In the genomic region with DNA sequence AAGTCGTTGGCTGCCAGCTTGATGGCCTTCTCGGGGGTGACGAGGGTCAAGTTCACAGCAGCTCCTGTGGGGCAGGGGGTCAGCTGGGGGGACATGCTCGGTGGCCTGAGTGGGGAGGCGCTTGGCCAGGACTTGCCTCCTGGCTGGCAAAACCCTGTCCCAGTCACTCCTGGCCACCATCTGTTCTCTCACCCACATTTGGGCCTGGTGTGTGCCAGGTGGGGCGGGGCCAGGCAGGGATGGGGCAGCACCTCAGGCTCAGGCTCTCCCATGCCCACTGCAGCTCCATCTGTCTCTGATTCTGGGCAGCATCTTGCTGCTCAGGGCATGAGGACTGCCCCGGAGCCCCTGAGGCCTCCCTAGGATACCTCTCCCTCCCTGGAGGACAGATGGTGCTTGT, we compare ENCODE assay signal across 19 cellular contexts. TPM values are rescaled to one million over a fixed set of nuclear protein-coding genes. Genes with fewer than 3 reads are reported as not detected.
DNase-seq lines count a peak whose midpoint lies in the region; ATAC-seq and TF ChIP-seq lines count a peak whose summit lies in the region.
"Had no signal": no experiment of that assay in that cellular context is flagged by ENCODE, and none has a peak within 500 bp of the region (broad histone marks: within the 10 kb centered on the region; RNA-seq: fewer than 3 reads in every experiment).

No MANE protein-coding gene starts in this region.

- no peak for ATAC-seq in activated naive CD4-positive, alpha-beta T cell treated with anti-CD3 and anti-CD28 coated beads, Interleukin-2, amount 50 U/mL, for 72 hours
- ATAC-seq: heart left ventricle, left lobe of liver, SK-N-SH treated with all-trans-retinoic acid at 6 μM for 48 hours had no signal

- no peaks in the 10 kb centered on the region for H3K27me3 Mint-ChIP-seq in activated naive CD4-positive, alpha-beta T cell treated with anti-CD3 and anti-CD28 coated beads, Interleukin-2, amount 50 U/mL, for 24 hours
- no peaks in the 10 kb centered on the region for H3K27me3 Mint-ChIP-seq in Calu3 (ENCODE audit: unreplicated experiment)
- no peaks in the 10 kb centered on the region for H3K27me3 Mint-ChIP-seq in chondrocyte (ENCODE audit: low read depth)
- H3K27me3 Mint-ChIP-seq: CD4-positive, CD25-positive, alpha-beta regulatory T cell had no signal

- H3K4me3 Mint-ChIP-seq in activated naive CD4-positive, alpha-beta T cell treated with anti-CD3 and anti-CD28 coated beads, Interleukin-2, amount 50 U/mL, for 24 hours = peak overlapping the region; percentile 15
- H3K4me3 Mint-ChIP-seq in Calu3 (ENCODE audit: low read depth, unreplicated experiment) (no peak overlapping the region), chondrocyte (ENCODE audit: unreplicated experiment) (no peak overlapping the region)
- H3K4me3 Mint-ChIP-seq: nephron progenitor cell had no signal

- CTCF ChIA-PET in Calu3 (lab: Charles Lee) = no interaction called here

- H3K36me3 Mint-ChIP-seq in activated naive CD4-positive, alpha-beta T cell treated with anti-CD3 and anti-CD28 coated beads, Interleukin-2, amount 50 U/mL, for 24 hours = no peaks in the 10 kb centered on the region
- H3K36me3 Mint-ChIP-seq in activated naive CD4-positive, alpha-beta T cell treated with anti-CD3 and anti-CD28 coated beads, Interleukin-2, amount 50 U/mL, for 72 hours = no peaks in the 10 kb centered on the region
- peaks cover 67% of the 10 kb centered on the region for H3K36me3 Mint-ChIP-seq in Calu3 (ENCODE audit: insufficient read depth, unreplicated experiment)
- no peaks in the 10 kb centered on the region for H3K36me3 Mint-ChIP-seq in chondrocyte (ENCODE audit: low read depth)
- H3K36me3 Mint-ChIP-seq: CD4-positive, CD25-positive, alpha-beta regulatory T cell had no signal

- H3K4me3 ChIP-seq in NT2/D1 (ENCODE audit: insufficient read length, low read depth) = no peak overlapping the region
- H3K4me3 ChIP-seq: heart left ventricle, testis had no signal

- TF ChIP-seq CTCF in Calu3 (IDR thresholded peaks at IDR 0.05; ENCODE audit: unreplicated experiment) (no peak), chondrocyte (IDR thresholded peaks at IDR 0.05) (no peak)

- no peaks in the 10 kb centered on the region for H3K9me3 Mint-ChIP-seq in activated naive CD4-positive, alpha-beta T cell treated with anti-CD3 and anti-CD28 coated beads, Interleukin-2, amount 50 U/mL, for 24 hours
- H3K9me3 Mint-ChIP-seq in activated naive CD4-positive, alpha-beta T cell treated with anti-CD3 and anti-CD28 coated beads, Interleukin-2, amount 50 U/mL, for 72 hours = no peaks in the 10 kb centered on the region
- no peaks in the 10 kb centered on the region for H3K9me3 Mint-ChIP-seq in Calu3 (ENCODE audit: low read depth, unreplicated experiment)
- no peaks in the 10 kb centered on the region for H3K9me3 Mint-ChIP-seq in chondrocyte (ENCODE audit: low read depth)
- H3K9me3 Mint-ChIP-seq: CD4-positive, CD25-positive, alpha-beta regulatory T cell; nephron progenitor cell had no signal

- H3K27ac Mint-ChIP-seq in activated naive CD4-positive, alpha-beta T cell treated with anti-CD3 and anti-CD28 coated beads, Interleukin-2, amount 50 U/mL, for 24 hours = no peak overlapping the region
- H3K27ac Mint-ChIP-seq in activated naive CD4-positive, alpha-beta T cell treated with anti-CD3 and anti-CD28 coated beads, Interleukin-2, amount 50 U/mL, for 72 hours = no peak overlapping the region
- H3K27ac Mint-ChIP-seq in Calu3 (ENCODE audit: unreplicated experiment) (no peak overlapping the region), chondrocyte (ENCODE audit: unreplicated experiment) (no peak overlapping the region)
- H3K27ac Mint-ChIP-seq: nephron progenitor cell had no signal

- no peak for DNase-seq in activated naive CD4-positive, alpha-beta T cell treated with anti-CD3 and anti-CD28 coated beads, Interleukin-2, amount 50 U/mL, for 72 hours (ENCODE audit: low spot score in 2 of 2)
- no peak for DNase-seq in NT2/D1 (ENCODE audit: low read depth, low spot score)
- no peak for DNase-seq in Calu3
- no peak for DNase-seq in CD1c-positive myeloid dendritic cell (ENCODE audit: extremely low spot score)
- DNase-seq in NCI-H2107 (lab: John Stamatoyannopoulos, UW) = no peak
- no peak for DNase-seq in chondrocyte (ENCODE audit: low spot score)
- DNase-seq: activated CD4-positive, alpha-beta T cell treated with anti-CD3 and anti-CD28 coated beads for 1 hour; CD4-positive, CD25-positive, alpha-beta regulatory T cell; DMS53; heart left ventricle; nephron progenitor cell; RPMI8226; testis had no signal

- no peaks in the 10 kb centered on the region for H3K9me3 ChIP-seq in NT2/D1 (ENCODE audit: insufficient read depth, low read length)
- H3K9me3 ChIP-seq: heart left ventricle, testis had no signal

- H3K9ac ChIP-seq in NT2/D1 (ENCODE audit: insufficient read length, low read depth) = peak overlapping the region; percentile 15

- intact Hi-C loops in Calu3 (cut with micrococcal nuclease; ENCODE audit: unreplicated experiment) = no loop called here

- H3K27ac ChIP-seq in cingulate gyrus (ENCODE audit: low read depth, low read length) = peak overlapping the region; percentile 19
- H3K27ac ChIP-seq: heart left ventricle, testis had no signal

- H3K27me3 ChIP-seq in NT2/D1 (ENCODE audit: insufficient read depth, insufficient read length) = no peaks in the 10 kb centered on the region
- H3K27me3 ChIP-seq: testis had no signal

- peaks cover 39% of the 10 kb centered on the region for H3K36me3 ChIP-seq in NT2/D1 (ENCODE audit: insufficient read depth, insufficient read length, low read length)

- peaks cover 53% of the 10 kb centered on the region for H3K4me1 ChIP-seq in NT2/D1 (ENCODE audit: insufficient read depth, insufficient read length)

- BruUV-seq in Calu3 (replicated peaks; lab: Mats Ljungman, UMichigan) = no TSS peak

- H3K4me1 Mint-ChIP-seq in activated naive CD4-positive, alpha-beta T cell treated with anti-CD3 and anti-CD28 coated beads, Interleukin-2, amount 50 U/mL, for 24 hours = peaks cover 7% of the 10 kb centered on the region
- H3K4me1 Mint-ChIP-seq in Calu3 (ENCODE audit: low read depth, unreplicated experiment) = no peaks in the 10 kb centered on the region
- peaks cover 15% of the 10 kb centered on the region for H3K4me1 Mint-ChIP-seq in chondrocyte (ENCODE audit: low read depth)

RNA-seq across cellular contexts. Expression of a gene that starts 3.7 kb away (rescaled TPM):
- 1 to 10 TPM in 1 of 2 donors, not detected in 1; 1.1 TPM for total RNA-seq in activated naive CD4-positive, alpha-beta T cell treated with anti-CD3 and anti-CD28 coated beads, Interleukin-2, amount 50 U/mL, for 72 hours
- total RNA-seq in Calu3 (2022) (not detected in 2 replicates), chondrocyte (0.20 to 0.67 TPM (median 0.41 TPM) in 3 replicates)
- total RNA-seq: CD4-positive, CD25-positive, alpha-beta regulatory T cell; NCI-H460; posterior vena cava had no signal

RNA-seq across cellular contexts. Expression of a gene that starts 4.5 kb away (rescaled TPM):
- 10 to 100 TPM; 22.6 to 34.6 TPM for total RNA-seq in activated naive CD4-positive, alpha-beta T cell treated with anti-CD3 and anti-CD28 coated beads, Interleukin-2, amount 50 U/mL, for 72 hours
- total RNA-seq in Calu3 (2022) (44.5 and 53.6 TPM in 2 replicates), chondrocyte (15.6 to 24.4 TPM (median 16.0 TPM) in 3 replicates)

RNA-seq across cellular contexts. Expression of a gene that starts 11.5 kb away (rescaled TPM):
- total RNA-seq in activated naive CD4-positive, alpha-beta T cell treated with anti-CD3 and anti-CD28 coated beads, Interleukin-2, amount 50 U/mL, for 72 hours = 10 to 100 TPM; 32.8 to 59.2 TPM
- total RNA-seq in Calu3 (2022) = 15.9 and 16.3 TPM in 2 replicates
- total RNA-seq in chondrocyte = 12.5 to 14.9 TPM (median 12.8 TPM) in 3 replicates

RNA-seq across cellular contexts. Expression of a gene that starts 16.2 kb away (rescaled TPM):
- 1,000 to 10,000 TPM; 3,020 to 3,653 TPM for total RNA-seq in activated naive CD4-positive, alpha-beta T cell treated with anti-CD3 and anti-CD28 coated beads, Interleukin-2, amount 50 U/mL, for 72 hours
- total RNA-seq in Calu3 (2022) (1,351 and 1,381 TPM in 2 replicates), chondrocyte (1,144 to 1,291 TPM (median 1,171 TPM) in 3 replicates)

RNA-seq across cellular contexts. Expression of a gene that starts 16.3 kb away (rescaled TPM):
- 10 to 100 TPM; 33.1 to 60.5 TPM for total RNA-seq in activated naive CD4-positive, alpha-beta T cell treated with anti-CD3 and anti-CD28 coated beads, Interleukin-2, amount 50 U/mL, for 72 hours
- 73.8 and 83.3 TPM in 2 replicates for total RNA-seq in Calu3 (2022)
- 47.2 to 55.0 TPM (median 52.3 TPM) in 3 replicates for total RNA-seq in chondrocyte
